In the genomic region with DNA sequence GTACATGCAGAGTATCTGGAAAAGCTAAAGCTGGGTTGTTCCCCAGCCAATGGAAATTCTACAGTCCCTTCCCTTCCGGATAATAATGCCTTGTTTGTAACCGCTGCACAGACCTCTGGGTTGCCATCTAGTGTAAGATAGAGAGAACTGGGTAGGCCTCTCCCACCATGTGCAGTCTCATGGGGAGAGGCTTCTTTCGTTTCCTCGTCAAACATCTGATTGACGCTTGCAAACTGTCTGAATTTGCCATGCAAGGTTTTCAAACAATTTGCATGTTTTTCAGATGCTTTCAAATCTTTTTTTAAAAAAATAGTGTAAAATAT, we compare ENCODE assay signal across 8 cellular contexts.
DNase-seq lines count a peak whose midpoint lies in the region; ATAC-seq, FAIRE-seq and TF ChIP-seq lines count a peak whose summit lies in the region.
"Not testable (repeated sequence)": the region's sequence is repeated elsewhere in the genome, so short reads cannot be mapped to it uniquely, and the experiment has no call there.

No MANE protein-coding gene starts in this region.

- not testable (repeated sequence) for H3K4me3 ChIP-seq in A549; PC-3 (ENCODE audit: low read length); body of pancreas; mucosa of descending colon

- not testable (repeated sequence) for TF ChIP-seq RAD21 in A549 (conservative IDR thresholded peaks at IDR 0.05 in 1 of 2, IDR thresholded peaks at IDR 0.05 in 1 of 2)

- H3K4me2 ChIP-seq in A549; PC-3 (ENCODE audit: low read length): not testable (repeated sequence)

- not testable (repeated sequence) for H3K36me3 ChIP-seq in PC-3 (ENCODE audit: low read depth, low read length); body of pancreas (replicated peaks in 1 of 2; ENCODE audit: insufficient read depth in 1 of 2, low read depth in 2 of 2); mucosa of descending colon (ENCODE audit: low read depth)

- BruUV-seq in PC-3 (replicated peaks; lab: Mats Ljungman, UMichigan) = not testable (repeated sequence)

- ATAC-seq in A549 (peak; percentile 95 to 99), GM18909 (IDR thresholded peaks at IDR 0.05; ENCODE audit: poor library complexity, unreplicated experiment) (peak; percentile 85), GM21423 (IDR thresholded peaks at IDR 0.05; ENCODE audit: unreplicated experiment) (peak; percentile 89), HG02759 (IDR thresholded peaks at IDR 0.05; ENCODE audit: unreplicated experiment) (peak; percentile 89), HG03135 (IDR thresholded peaks at IDR 0.05; ENCODE audit: unreplicated experiment) (peak; percentile 88), PC-3 (peak; percentile 91), body of pancreas (peak; percentile 92), mucosa of descending colon (peak; percentile 93)

- TF ChIP-seq POLR2A in A549 (IDR thresholded peaks at IDR 0.05; ENCODE audit: low read length); body of pancreas (IDR thresholded peaks at IDR 0.05): not testable (repeated sequence)

- not testable (repeated sequence) for H3K9me2 ChIP-seq in PC-3 (replicated peaks; ENCODE audit: low read length)

- H3F3A ChIP-seq in PC-3 (ENCODE audit: low read length, unreplicated experiment) = not testable (repeated sequence)

- H4K20me1 ChIP-seq in PC-3 (ENCODE audit: low read length) = not testable (repeated sequence)

- DNase-seq in A549 (ENCODE audit: low read depth in 1 of 2, low spot score in 1 of 2); PC-3; body of pancreas; mucosa of descending colon: not testable (repeated sequence)

- TF ChIP-seq EP300 in A549 (IDR thresholded peaks at IDR 0.05) = not testable (repeated sequence)

- FAIRE-seq in A549 (lab: Jason Lieb, UNC) = not testable (repeated sequence)

- H3K27me3 ChIP-seq in PC-3 (ENCODE audit: low read length); body of pancreas: not testable (repeated sequence)

- H2AFZ ChIP-seq in PC-3 (ENCODE audit: low read length) = not testable (repeated sequence)

- not testable (repeated sequence) for TF ChIP-seq CTCF in A549 (IDR thresholded peaks at IDR 0.05); PC-3 (conservative IDR thresholded peaks at IDR 0.05; ENCODE audit: low read depth, low read length); body of pancreas (IDR thresholded peaks at IDR 0.05); mucosa of descending colon (IDR thresholded peaks at IDR 0.05)

- not testable (repeated sequence) for H3K4me1 ChIP-seq in A549; PC-3 (ENCODE audit: insufficient read depth, low read length); body of pancreas; mucosa of descending colon (ENCODE audit: low read depth)

- WGBS in A549 (ENCODE audit: missing lambda C conversion rate) = no CpG with 5 or more reads among the region's 5 CpGs
- WGBS in body of pancreas, 2 donors = no CpG with 5 or more reads among the region's 5 CpGs

- H3K9me3 ChIP-seq in A549; PC-3 (ENCODE audit: low read length); body of pancreas; mucosa of descending colon: not testable (repeated sequence)

- H3K79me2 ChIP-seq in PC-3 (ENCODE audit: low read length) = not testable (repeated sequence)

- POLR2A ChIA-PET in A549 (lab: Yijun Ruan, JAX); PC-3 (lab: Charles Lee; ENCODE audit: unreplicated experiment): not testable (repeated sequence)

- not testable (repeated sequence) for H3K27ac ChIP-seq in A549; PC-3 (ENCODE audit: low read length); body of pancreas

- CTCF ChIA-PET in A549 (lab: Yijun Ruan, JAX); PC-3 (lab: Charles Lee): not testable (repeated sequence)

- intact Hi-C loops in PC-3 (cut with micrococcal nuclease); body of pancreas (cut with DNase I); mucosa of descending colon (cut with DNase I, micrococcal nuclease): not testable (repeated sequence)

- H3K9ac ChIP-seq in PC-3 (ENCODE audit: low read length) = not testable (repeated sequence)
